ENCODE assay signal across 24 cellular contexts in the genomic region with DNA sequence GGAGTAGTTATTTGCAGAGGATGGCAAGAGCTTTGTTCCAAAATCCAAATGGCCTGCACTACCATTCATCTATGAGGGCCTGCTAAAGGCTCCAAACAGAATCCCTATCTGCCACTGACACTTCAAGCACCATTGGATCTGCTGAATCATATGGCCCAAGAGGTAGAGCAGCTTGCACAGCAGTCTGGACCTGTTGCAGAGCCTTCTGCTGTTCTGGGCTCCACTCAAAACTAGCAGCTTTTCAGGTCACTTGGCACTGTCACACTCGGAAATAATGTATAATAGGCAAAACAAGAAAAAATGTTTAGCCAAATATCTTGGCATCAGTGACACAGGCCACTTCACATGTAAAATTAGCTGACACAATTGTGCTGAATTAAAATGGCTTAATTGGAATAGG.
"Had no signal": no experiment of that assay in that cellular context is flagged by ENCODE, and none has a peak within 500 bp of the region (broad histone marks: within the 10 kb centered on the region; RNA-seq: fewer than 3 reads in every experiment).

No MANE protein-coding gene starts in this region.

- ATAC-seq: K562, Panc1, PC-3, T-cell had no signal

- DNase-seq: MV-4-11; NCI-H1048; NCI-H1105; NCI-H1417 treated with DMSO at 0.1 percent for 48 hours; NCI-H146; NCI-H1694 treated with DMSO at 0.1 percent for 48 hours; NCI-H1930; NCI-H2081; NCI-H2107; NCI-H2227 treated with DMSO at 0.1 percent for 48 hours; NCI-H510A treated with DMSO at 0.1 percent for 48 hours; NCI-H526 treated with DMSO at 0.1 percent for 48 hours; NCI-H748 treated with DMSO at 0.1 percent for 48 hours; NK-92 treated with Interleukin-12 subunit alpha and Interleukin-12 subunit beta, amount 100 ng/mL, for 24 hours; PC-3; SHP77; SK-N-SH; SW 1271; T-cell had no signal

- H3K27ac ChIP-seq: HL-60, KMS-11, RWPE1 had no signal

- H3K9me3 ChIP-seq: SK-N-SH had no signal

- H3K4me3 ChIP-seq: K562 had no signal

- H3K4me2 ChIP-seq: KMS-11, SK-N-SH had no signal

- H3K9me2 ChIP-seq: SK-N-SH had no signal

- H3K9ac ChIP-seq: KMS-11, SK-N-SH had no signal
